ENCODE assay signal across 14 cellular contexts in the genomic region with DNA sequence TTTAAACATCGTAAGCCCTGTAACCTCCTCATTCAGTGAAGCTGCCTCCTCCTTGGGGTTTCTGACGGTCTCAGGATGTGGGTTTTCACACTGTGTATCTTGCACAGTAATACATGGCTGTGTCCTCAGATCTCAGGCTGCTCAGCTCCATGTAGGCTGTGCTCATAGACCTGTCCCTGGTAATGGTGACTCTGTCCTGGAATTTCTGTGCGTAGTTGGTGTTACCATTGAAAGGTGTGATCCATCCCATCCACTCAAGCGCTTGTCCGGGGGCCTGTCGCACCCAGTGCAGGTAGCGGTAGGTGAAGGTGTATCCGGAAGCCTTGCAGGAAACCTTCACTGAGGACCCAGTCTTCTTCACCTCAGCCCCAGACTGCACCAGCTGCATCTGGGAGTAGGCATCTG.
A peak's percentile ranks its signal among the peaks of the same experiment; 100 is the strongest.
DNase-seq lines count a peak whose midpoint lies in the region; ATAC-seq and TF ChIP-seq lines count a peak whose summit lies in the region.
"Had no signal": no experiment of that assay in that cellular context is flagged by ENCODE, and none has a peak within 500 bp of the region (broad histone marks: within the 10 kb centered on the region; RNA-seq: fewer than 3 reads in every experiment).

No MANE protein-coding gene starts in this region.

- no peaks in the 10 kb centered on the region for H3K36me3 ChIP-seq in CD8-positive, alpha-beta memory T cell (ENCODE audit: insufficient read depth, low read length)
- no peaks in the 10 kb centered on the region for H3K36me3 ChIP-seq in spleen
- H3K36me3 ChIP-seq: tibial nerve had no signal

- POLR2A ChIA-PET in CD8-positive, alpha-beta memory T cell (lab: Charles Lee): no interaction called here

- peaks cover 72 to 79% (median 78%) of the 10 kb centered on the region in 3 donors for H3K4me1 Mint-ChIP-seq in CD8-positive, alpha-beta memory T cell
- H3K4me1 Mint-ChIP-seq in activated CD4-positive, alpha-beta T cell treated with anti-CD3 and anti-CD28 coated beads, Interleukin-2, amount 10 ng/mL, durations not matched to agents 24 days and 14 days: peaks cover 47% of the 10 kb centered on the region

- no peak for ATAC-seq in HG03457 (IDR thresholded peaks at IDR 0.05; ENCODE audit: unreplicated experiment)
- ATAC-seq in HG02759 (IDR thresholded peaks at IDR 0.05; ENCODE audit: unreplicated experiment): no peak
- no peak for ATAC-seq in HG03439 (IDR thresholded peaks at IDR 0.05; ENCODE audit: unreplicated experiment)

- peaks cover 64% of the 10 kb centered on the region for H3K4me1 ChIP-seq in CD8-positive, alpha-beta memory T cell (ENCODE audit: insufficient read depth, low read length)
- peaks cover 0 to 57% (median 28%) of the 10 kb centered on the region in 6 donors for H3K4me1 ChIP-seq in spleen
- H3K4me1 ChIP-seq: tibial nerve had no signal

- no peaks in the 10 kb centered on the region for H3K36me3 Mint-ChIP-seq in CD8-positive, alpha-beta memory T cell
- H3K36me3 Mint-ChIP-seq in activated CD4-positive, alpha-beta T cell treated with anti-CD3 and anti-CD28 coated beads, Interleukin-2, amount 10 ng/mL, durations not matched to agents 24 days and 14 days (ENCODE audit: low read depth): no peaks in the 10 kb centered on the region

- no peaks in the 10 kb centered on the region for H3K9me3 ChIP-seq in CD8-positive, alpha-beta memory T cell (ENCODE audit: low read length)
- no peaks in the 10 kb centered on the region for H3K9me3 ChIP-seq in spleen
- H3K9me3 ChIP-seq: tibial nerve had no signal

- no peak for TF ChIP-seq POLR2A in spleen (IDR thresholded peaks at IDR 0.05)

- H3K27me3 ChIP-seq in CD8-positive, alpha-beta memory T cell (ENCODE audit: insufficient read depth, low read length, poor library complexity, severe bottlenecking): no peaks in the 10 kb centered on the region
- H3K27me3 ChIP-seq in spleen (replicated peaks in 1 of 7): peaks cover 0 to 10% (median 0%) of the 10 kb centered on the region in 7 donors
- H3K27me3 ChIP-seq: tibial nerve had no signal

- WGBS in spleen, 5 donors: 53 to 73% (median 65%) methylated on average over 4 to 8 of the region's 8 CpGs

- peaks cover 0 to 4% of the 10 kb centered on the region in 2 donors for H3K27me3 Mint-ChIP-seq in CD8-positive, alpha-beta memory T cell
- peaks cover 16% of the 10 kb centered on the region for H3K27me3 Mint-ChIP-seq in activated CD4-positive, alpha-beta T cell treated with anti-CD3 and anti-CD28 coated beads, Interleukin-2, amount 10 ng/mL, durations not matched to agents 24 days and 14 days

- peak overlapping the region; percentile 44 to 91 (median 86) for H3K4me3 Mint-ChIP-seq in CD8-positive, alpha-beta memory T cell
- peak overlapping the region; percentile 73 for H3K4me3 Mint-ChIP-seq in activated CD4-positive, alpha-beta T cell treated with anti-CD3 and anti-CD28 coated beads, Interleukin-2, amount 10 ng/mL, durations not matched to agents 24 days and 14 days

- H3K27ac Mint-ChIP-seq in CD8-positive, alpha-beta memory T cell: peak overlapping the region; percentile 85 to 97 (median 94)
- peak overlapping the region; percentile 73 for H3K27ac Mint-ChIP-seq in activated CD4-positive, alpha-beta T cell treated with anti-CD3 and anti-CD28 coated beads, Interleukin-2, amount 10 ng/mL, durations not matched to agents 24 days and 14 days

- no peak for TF ChIP-seq CTCF in spleen (IDR thresholded peaks at IDR 0.05 in 8 of 11, conservative IDR thresholded peaks at IDR 0.05 in 3 of 11)

- intact Hi-C loops in activated CD4-positive, alpha-beta T cell treated with anti-CD3 and anti-CD28 coated beads, Interleukin-2, amount 10 ng/mL, durations not matched to agents 24 days and 14 days (cut with micrococcal nuclease): loop anchor here (5.0 kb wide), 1 partner anchor 35 kb away; no protein-coding TSS in a partner anchor
- intact Hi-C loops in spleen (cut with DNase I; ENCODE audit: low total_unique reads): no loop called here

- H3K9me3 Mint-ChIP-seq in CD8-positive, alpha-beta memory T cell: no peaks in the 10 kb centered on the region
- no peaks in the 10 kb centered on the region for H3K9me3 Mint-ChIP-seq in activated CD4-positive, alpha-beta T cell treated with anti-CD3 and anti-CD28 coated beads, Interleukin-2, amount 10 ng/mL, durations not matched to agents 24 days and 14 days

- peak; percentile 42 to 82 (median 72) for DNase-seq in CD8-positive, alpha-beta memory T cell
- DNase-seq in activated CD4-positive, alpha-beta T cell treated with anti-CD3 and anti-CD28 coated beads, Interleukin-2, amount 10 ng/mL, durations not matched to agents 24 days and 14 days: peak; percentile 87
- DNase-seq in activated naive CD4-positive, alpha-beta T cell treated with Interleukin-2 at 50 U/mL for 16 hours: peak; percentile 43
- DNase-seq in spleen (no peak), iPS-NIHi11 (ENCODE audit: low spot score) (no peak)
- DNase-seq: MM.1S, NCI-H345, SHP77 had no signal

- H3K27ac ChIP-seq in CD8-positive, alpha-beta memory T cell (ENCODE audit: low read depth, low read length): peak overlapping the region; percentile 55
- H3K27ac ChIP-seq in spleen: peak overlapping the region in 6 of 8 donors; percentile 15 to 71 (median 64)
- H3K27ac ChIP-seq: epithelial cell of prostate, tibial nerve had no signal

- CTCF ChIA-PET in CD8-positive, alpha-beta memory T cell (lab: Charles Lee): interaction anchor here (1.1 to 4.2 kb wide), 10 partner anchors 12 to 70 kb away, joined by 3 to 17 read pairs (median 7); no protein-coding TSS in a partner anchor

- peak overlapping the region; percentile 60 for H3K4me3 ChIP-seq in CD8-positive, alpha-beta memory T cell (ENCODE audit: low read length)
- H3K4me3 ChIP-seq in spleen: peak overlapping the region in 4 of 8 donors; percentile 7 to 47 (median 16)
- H3K4me3 ChIP-seq: lung, tibial nerve had no signal

Comparison
In these comparisons a context has a peak if more than half of its experiments do, and no peak if none do; other contexts are left out.
1. DNase-seq: peak in CD8-positive, alpha-beta memory T cell (5 of 5), activated CD4-positive, alpha-beta T cell treated with anti-CD3 and anti-CD28 coated beads, Interleukin-2, amount 10 ng/mL, durations not matched to agents 24 days and 14 days (single experiment) and activated naive CD4-positive, alpha-beta T cell treated with Interleukin-2 at 50 U/mL for 16 hours (single experiment); none in spleen (single experiment) and iPS-NIHi11 (single experiment).